Comparison of ENCODE assay signal across 8 cellular contexts in genomic region chr1:205748398-205749093, GRCh38. TPM values are rescaled to one million over a fixed set of nuclear protein-coding genes. Genes with fewer than 3 reads are reported as not detected.
A peak's percentile ranks its signal among the peaks of the same experiment; 100 is the strongest.
DNase-seq lines count a peak whose midpoint lies in the region; ATAC-seq and TF ChIP-seq lines count a peak whose summit lies in the region.

No MANE protein-coding gene starts in this region.

- peak overlapping the region; percentile 98 for H3K27ac ChIP-seq in Panc1 (ENCODE audit: low read length)

- H3K4me3 Mint-ChIP-seq in brain = peak overlapping the region; percentile 95 to 98 (median 97)

- peaks cover 0 to 3% (median 0%) of the 10 kb centered on the region in 5 experiments for H3K9me3 Mint-ChIP-seq in brain

- TF ChIP-seq CTCF in Panc1 (IDR thresholded peaks at IDR 0.05) = no peak
- TF ChIP-seq CTCF in brain (conservative IDR thresholded peaks at IDR 0.05) = no peak
- no peak for TF ChIP-seq CTCF in kidney epithelial cell (IDR thresholded peaks at IDR 0.05; ENCODE audit: insufficient read depth, low read length, poor library complexity, severe bottlenecking)

- H3K27me3 Mint-ChIP-seq in brain = peaks cover 14% of the 10 kb centered on the region

- H3K9me3 ChIP-seq in HAP-1 (no peaks in the 10 kb centered on the region), Panc1 (ENCODE audit: control insufficient read depth, insufficient read depth, low read depth, low read length) (no peaks in the 10 kb centered on the region)

- CTCF ChIA-PET in Panc1 (lab: Charles Lee) = no interaction called here

- ATAC-seq in Panc1 (peak; percentile 10), HG02884 (IDR thresholded peaks at IDR 0.05; ENCODE audit: unreplicated experiment) (no peak)

- in situ Hi-C loops in HAP-1 (cut with MboI; ENCODE audit: low sequenced_read_pairs) = no loop called here
- in situ Hi-C loops in Panc1 (cut with HindIII; ENCODE audit: low pct_unique_long_range_greater_than_20kb, low sequenced_read_pairs) = no loop called here

- H3K4me1 ChIP-seq in HAP-1 = peaks cover 34% of the 10 kb centered on the region
- H3K4me1 ChIP-seq in Panc1 (ENCODE audit: control insufficient read depth, insufficient read depth, low read length) = peaks cover 31% of the 10 kb centered on the region

- no TSS peak for BruUV-seq in Panc1 (replicated peaks; lab: Mats Ljungman, UMichigan)

- intact Hi-C loops in Panc1 (cut with micrococcal nuclease; ENCODE audit: unreplicated experiment) = no loop called here

- H3K4me1 Mint-ChIP-seq in brain = peaks cover 54% of the 10 kb centered on the region

- POLR2A ChIA-PET in Panc1 (lab: Charles Lee) = interaction anchor here (0.5 to 0.7 kb wide), 2 partner anchors 37 to 1936 kb away, joined by 3 read pairs; no protein-coding TSS in a partner anchor

- H3K36me3 ChIP-seq in HAP-1 (replicated peaks) (peaks cover 20% of the 10 kb centered on the region), Panc1 (ENCODE audit: control insufficient read depth, insufficient read depth, low read length) (peaks cover 4% of the 10 kb centered on the region; the same call in 1 of the 2 replicates), kidney epithelial cell (ENCODE audit: control insufficient read depth, insufficient read depth, low read length) (no peaks in the 10 kb centered on the region)

- H3K27me3 ChIP-seq in HAP-1 (ENCODE audit: low read depth) (no peaks in the 10 kb centered on the region), Panc1 (ENCODE audit: control insufficient read depth, insufficient read depth, low read length) (no peaks in the 10 kb centered on the region), kidney epithelial cell (ENCODE audit: control insufficient read depth, insufficient read depth, low read length) (no peaks in the 10 kb centered on the region)

- DNase-seq in CMK (ENCODE audit: low read depth) (peak; percentile 34), HAP-1 (ENCODE audit: low spot score in 2 of 2) (peak; percentile 47 to 58), Panc1 (ENCODE audit: low read depth, low spot score) (peak; percentile 71), kidney epithelial cell (ENCODE audit: low read depth) (no peak)
- DNase-seq in stimulated activated CD4-positive, alpha-beta T cell treated with anti-CD3 and anti-CD28 coated beads, TNF-alpha, amount 100 ng/mL, for 24 hours (ENCODE audit: low read depth in 3 of 3) = peak in 2 of 3 experiments; percentile 18 to 25
- no peak for DNase-seq in activated CD4-positive, CD25-positive, alpha-beta regulatory T cell treated with anti-CD3 and anti-CD28 coated beads, Interleukin-2, amount 50 U/mL, for 72 hours

- H3K4me3 ChIP-seq in HAP-1 (peak overlapping the region; percentile 82), Panc1 (ENCODE audit: low read depth in 2 of 2, low read length in 2 of 2) (peak overlapping the region; percentile 88 to 98), kidney epithelial cell (ENCODE audit: low read depth, low read length) (peak overlapping the region; percentile 69)

- H3K36me3 Mint-ChIP-seq in brain = peaks cover 7% of the 10 kb centered on the region

- H3K27ac Mint-ChIP-seq in brain = peak overlapping the region; percentile 92 to 99 (median 97)

RNA-seq across cellular contexts. Expression of gene NUCKS1, which starts 1.4 kb away (rescaled TPM):
- total RNA-seq in Panc1 (2021; ENCODE audit: unreplicated experiment) (210 TPM), kidney epithelial cell (63.9 and 72.6 TPM in 2 replicates)
- polyA plus RNA-seq in Panc1 (2012; ENCODE audit: insufficient read length) = 68.9 TPM
- polyA plus RNA-seq in brain (ENCODE audit: insufficient read depth, low read depth, low replicate concordance) = 207 TPM

RNA-seq across cellular contexts. Expression of gene RAB29, which starts 26.7 kb away (rescaled TPM):
- total RNA-seq in Panc1 (2021; ENCODE audit: unreplicated experiment) (15.1 TPM), kidney epithelial cell (21.6 and 24.4 TPM in 2 replicates)
- 13.3 TPM for polyA plus RNA-seq in Panc1 (2012; ENCODE audit: insufficient read length)
- polyA plus RNA-seq in brain (ENCODE audit: insufficient read depth, low read depth, low replicate concordance) = 12.8 TPM

Comparison
In these comparisons a context has a peak if more than half of its experiments do, and no peak if none do; other contexts are left out.
1. DNase-seq: peak in CMK (single experiment), HAP-1 (2 of 2), Panc1 (single experiment) and stimulated activated CD4-positive, alpha-beta T cell treated with anti-CD3 and anti-CD28 coated beads, TNF-alpha, amount 100 ng/mL, for 24 hours (2 of 3); none in kidney epithelial cell (single experiment) and activated CD4-positive, CD25-positive, alpha-beta regulatory T cell treated with anti-CD3 and anti-CD28 coated beads, Interleukin-2, amount 50 U/mL, for 72 hours (single experiment).
2. Peak in every context shown above with its lines, with median percentiles within 50 percentile points of each other: H3K4me3 ChIP-seq.